8 cellular contexts compared by ENCODE assay signal in the genomic region with DNA sequence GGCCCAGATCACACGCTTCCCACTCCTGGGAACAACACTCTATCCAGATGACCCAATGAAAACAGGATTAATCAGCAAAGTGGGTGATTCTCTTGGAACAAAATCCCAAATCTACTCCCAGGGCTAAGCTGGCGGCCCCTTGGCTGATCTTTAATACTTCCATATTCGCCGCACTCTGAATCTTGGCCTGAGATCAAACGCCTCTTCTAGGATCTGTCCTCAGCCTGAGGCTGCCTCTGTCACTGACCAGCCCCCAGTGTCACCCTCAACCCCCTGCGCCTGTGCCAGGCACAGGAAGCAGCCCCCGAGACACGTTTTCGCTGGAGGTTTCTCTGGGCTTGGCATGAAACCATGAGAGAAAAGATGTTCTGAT. TPM values are rescaled to one million over a fixed set of nuclear protein-coding genes. Genes with fewer than 3 reads are reported as not detected.
DNase-seq lines count a peak whose midpoint lies in the region; ATAC-seq and TF ChIP-seq lines count a peak whose summit lies in the region.
"Had no signal": no experiment of that assay in that cellular context is flagged by ENCODE, and none has a peak within 500 bp of the region (broad histone marks: within the 10 kb centered on the region; RNA-seq: fewer than 3 reads in every experiment).

No MANE protein-coding gene starts in this region.

- POLR2A ChIA-PET in HCT116 (lab: Charles Lee), result interaction anchor here (2.5 to 3.4 kb wide), 2 partner anchors 8 to 16 kb away, joined by 17 read pairs; a partner anchor contains a TSS
- POLR2A ChIA-PET in CD4-positive, alpha-beta memory T cell (lab: Charles Lee; ENCODE audit: partially characterized antibody), result interaction anchor here (0.7 to 1.6 kb wide), 2 partner anchors 8 to 121 kb away, joined by 3 to 15 read pairs; a partner anchor contains a TSS

- peaks cover 6% of the 10 kb centered on the region for H3K4me1 Mint-ChIP-seq in progenitor cell of endocrine pancreas (ENCODE audit: low read depth)
- peaks cover 1 to 25% (median 12%) of the 10 kb centered on the region in 4 donors for H3K4me1 Mint-ChIP-seq in CD4-positive, alpha-beta memory T cell

- RAD21 ChIA-PET in HCT116 (lab: Charles Lee; ENCODE audit: low non-redundant PET in 1 of 2, low total read pairs in 2 of 2, uncharacterized antibody in 2 of 2, unreplicated experiment in 2 of 2), result interaction anchor here in 1 of 2 experiments (0.6 kb wide), 1 partner anchor 8 kb away, joined by 6 read pairs; a partner anchor contains a TSS

- H3K79me2 ChIP-seq in HCT116 (ENCODE audit: insufficient read depth, low read length), result no peaks in the 10 kb centered on the region

- TF ChIP-seq RAD21 in HCT116 (IDR thresholded peaks at IDR 0.05; ENCODE audit: low read depth), result no peak

- peaks cover 14 to 15% of the 10 kb centered on the region in 2 experiments; a peak in 3 of 4 replicates for H3K36me3 ChIP-seq in HCT116 (ENCODE audit: control insufficient read depth in 1 of 2, insufficient read depth in 2 of 2, low read length in 2 of 2)
- H3K36me3 ChIP-seq in CD4-positive, alpha-beta memory T cell (ENCODE audit: insufficient read depth, low read length), result peaks cover 21% of the 10 kb centered on the region

- H3K4me3 Mint-ChIP-seq in progenitor cell of endocrine pancreas (ENCODE audit: low read depth), result peak overlapping the region; percentile 22
- H3K4me3 Mint-ChIP-seq in CD4-positive, alpha-beta memory T cell, result peak overlapping the region in 1 of 8 donors; percentile 39

- H2AFZ ChIP-seq in HCT116 (ENCODE audit: low read depth, low read length, poor library complexity, severe bottlenecking), result no peak overlapping the region

- H3K27ac ChIP-seq in HCT116 (ENCODE audit: low read depth, low read length), result peak overlapping the region; percentile 57
- peak overlapping the region; percentile 94 for H3K27ac ChIP-seq in coronary artery
- no peak overlapping the region for H3K27ac ChIP-seq in CD4-positive, alpha-beta memory T cell (ENCODE audit: low read depth, low read length)

- H3K4me2 ChIP-seq in HCT116 (ENCODE audit: low read length), result peak overlapping the region; percentile 55

- no peaks in the 10 kb centered on the region for H3K9me3 Mint-ChIP-seq in progenitor cell of endocrine pancreas (ENCODE audit: low read depth)
- H3K9me3 Mint-ChIP-seq in CD4-positive, alpha-beta memory T cell, result no peaks in the 10 kb centered on the region

- peaks cover 5% of the 10 kb centered on the region for H3K36me3 Mint-ChIP-seq in progenitor cell of endocrine pancreas (ENCODE audit: insufficient read depth)
- peaks cover 0 to 23% of the 10 kb centered on the region in 2 donors for H3K36me3 Mint-ChIP-seq in CD4-positive, alpha-beta memory T cell

- H3K9me2 ChIP-seq in HCT116 (ENCODE audit: insufficient read depth), result no peaks in the 10 kb centered on the region

- H3K4me3 ChIP-seq in HCT116 (replicated peaks in 1 of 2; ENCODE audit: low read depth in 1 of 2, low read length in 2 of 2) (no peak overlapping the region), coronary artery (peak overlapping the region; percentile 12)
- H3K4me3 ChIP-seq in CD4-positive, alpha-beta memory T cell (ENCODE audit: low read length in 2 of 2), result no peak overlapping the region

- in situ Hi-C loops in G401 (cut with HindIII; ENCODE audit: low sequenced_read_pairs), result no loop called here

- CTCF ChIA-PET in HCT116 (lab: Charles Lee), result interaction anchor here (0.9 to 2.1 kb wide), 4 partner anchors 10 to 230 kb away, joined by 3 to 4 read pairs (median 4); no protein-coding TSS in a partner anchor
- CTCF ChIA-PET in CD4-positive, alpha-beta memory T cell (lab: Charles Lee; ENCODE audit: partially characterized antibody), result interaction anchor here (2.1 to 2.8 kb wide), 3 partner anchors 8 to 76 kb away, joined by 6 to 12 read pairs (median 10); a partner anchor contains a TSS

- H3K9ac ChIP-seq in HCT116 (ENCODE audit: low read length), result peak overlapping the region; percentile 26

- TF ChIP-seq POLR2A in HCT116 (IDR thresholded peaks at IDR 0.05; ENCODE audit: borderline replicate concordance, extremely low read depth, insufficient read depth, insufficient read length), result no peak

- H3K27me3 Mint-ChIP-seq in progenitor cell of endocrine pancreas, result no peaks in the 10 kb centered on the region
- H3K27me3 Mint-ChIP-seq in CD4-positive, alpha-beta memory T cell, result no peaks in the 10 kb centered on the region

- H4K20me1 ChIP-seq in HCT116 (ENCODE audit: insufficient read depth), result no peaks in the 10 kb centered on the region

- no peak overlapping the region for H3K27ac Mint-ChIP-seq in progenitor cell of endocrine pancreas
- H3K27ac Mint-ChIP-seq in CD4-positive, alpha-beta memory T cell, result peak overlapping the region in 3 of 7 donors; percentile 10 to 81 (median 22)

- peaks cover 22 to 52% of the 10 kb centered on the region in 2 experiments for H3K4me1 ChIP-seq in HCT116 (ENCODE audit: control insufficient read depth in 1 of 2, insufficient read depth in 2 of 2, low read length in 2 of 2)
- H3K4me1 ChIP-seq in CD4-positive, alpha-beta memory T cell (ENCODE audit: insufficient read depth, low read length), result peaks cover 10% of the 10 kb centered on the region

- no TSS peak for BruUV-seq in HCT116 (replicated peaks; lab: Mats Ljungman, UMichigan)

- intact Hi-C loops in HCT116 (cut with micrococcal nuclease), result no loop called here
- intact Hi-C loops in CD4-positive, alpha-beta memory T cell (cut with micrococcal nuclease), result no loop called here

- no peaks in the 10 kb centered on the region for H3K27me3 ChIP-seq in HCT116 (ENCODE audit: insufficient read depth, low read length)
- H3K27me3 ChIP-seq in CD4-positive, alpha-beta memory T cell (ENCODE audit: insufficient read depth, low read length), result no peaks in the 10 kb centered on the region

- H3K9me3 ChIP-seq in HCT116 (ENCODE audit: control insufficient read depth in 1 of 2, insufficient read depth in 1 of 2, low read depth in 1 of 2, low read length in 2 of 2), result no peaks in the 10 kb centered on the region
- no peaks in the 10 kb centered on the region for H3K9me3 ChIP-seq in CD4-positive, alpha-beta memory T cell (ENCODE audit: control insufficient read depth in 1 of 2, low read length in 2 of 2)

- TF ChIP-seq CTCF in HCT116 (IDR thresholded peaks at IDR 0.05 in 2 of 3, conservative IDR thresholded peaks at IDR 0.05 in 1 of 3; ENCODE audit: borderline replicate concordance in 1 of 3, insufficient read depth in 1 of 3, low read depth in 2 of 3, low read length in 2 of 3), result no peak
- no peak for TF ChIP-seq CTCF in coronary artery (IDR thresholded peaks at IDR 0.05)
- TF ChIP-seq CTCF in progenitor cell of endocrine pancreas (IDR thresholded peaks at IDR 0.05; ENCODE audit: unreplicated experiment), result no peak

- DNase-seq in HCT116 (ENCODE audit: low read depth, low spot score) (no peak), coronary artery (ENCODE audit: low spot score) (no peak), progenitor cell of endocrine pancreas (ENCODE audit: low spot score, unreplicated experiment) (no peak), GOT3 (lab: John Stamatoyannopoulos, UW) (no peak), G401 (ENCODE audit: low spot score) (no peak)
- DNase-seq in CD4-positive, alpha-beta memory T cell, result no peak
- DNase-seq: DMS79 treated with DMSO at 0.1 percent for 48 hours, NCI-H187 treated with DMSO at 0.1 percent for 48 hours had no signal

- ATAC-seq in HCT116, result no peak

TF ChIP-seq in HCT116, 20 proteins besides CTCF, POLR2A, EP300 and RAD21 (continues in another document):
- TF ChIP-seq CEBPB (IDR thresholded peaks at IDR 0.05; ENCODE audit: low read depth), result no peak
- no peak for TF ChIP-seq ELF1 (IDR thresholded peaks at IDR 0.05; ENCODE audit: borderline replicate concordance, low read depth)

RNA-seq across cellular contexts. Expression of a gene that starts 2.4 kb away (rescaled TPM):
- 56.0 TPM for total RNA-seq in HCT116 (2021; ENCODE audit: unreplicated experiment)
- polyA plus RNA-seq in HCT116 (2012), result 19.3 and 20.5 TPM in 2 replicates
- 97.9 and 114 TPM in 2 replicates for total RNA-seq in progenitor cell of endocrine pancreas
- total RNA-seq in G401 (2014; rRNA removed; shearing (Covaris generic)), result 27.0 and 27.3 TPM in 2 replicates
- not detected for total RNA-seq in CD4-positive, alpha-beta memory T cell
- not detected for polyA plus RNA-seq in CD4-positive, alpha-beta memory T cell

RNA-seq across cellular contexts. Expression of a gene that starts 8.2 kb away (rescaled TPM):
- total RNA-seq in HCT116 (2021; ENCODE audit: unreplicated experiment), result 42.9 TPM
- polyA plus RNA-seq in HCT116 (2012), result 35.7 and 41.4 TPM in 2 replicates
- 9.9 and 10.8 TPM in 2 replicates for total RNA-seq in progenitor cell of endocrine pancreas
- 35.1 and 37.8 TPM in 2 replicates for total RNA-seq in G401 (2014; rRNA removed; shearing (Covaris generic))
- total RNA-seq in CD4-positive, alpha-beta memory T cell, result 10 to 100 TPM; 16.3 to 18.9 TPM
- polyA plus RNA-seq in CD4-positive, alpha-beta memory T cell, result 10 to 100 TPM in 1 of 2 donors, 1 to 10 TPM in 1; 9.0 to 22.1 TPM

RNA-seq across cellular contexts. Expression of a gene that starts 13.7 kb away (rescaled TPM):
- total RNA-seq in HCT116 (2021; ENCODE audit: unreplicated experiment) (30.9 TPM), progenitor cell of endocrine pancreas (0.67 and 1.1 TPM in 2 replicates)
- polyA plus RNA-seq in HCT116 (2012), result 37.9 and 39.2 TPM in 2 replicates
- not detected in 2 replicates for total RNA-seq in G401 (2014; rRNA removed; shearing (Covaris generic))
- under 1 TPM; 0.93 to 1.00 TPM for total RNA-seq in CD4-positive, alpha-beta memory T cell
- polyA plus RNA-seq in CD4-positive, alpha-beta memory T cell, result not detected

RNA-seq across cellular contexts. Expression of a gene that starts 15.1 kb away (rescaled TPM):
- total RNA-seq in HCT116 (2021; ENCODE audit: unreplicated experiment) (136 TPM), progenitor cell of endocrine pancreas (75.0 and 75.2 TPM in 2 replicates)
- polyA plus RNA-seq in HCT116 (2012), result 75.6 and 76.4 TPM in 2 replicates
- 100 and 168 TPM in 2 replicates for total RNA-seq in G401 (2014; rRNA removed; shearing (Covaris generic))
- 10 to 100 TPM; 71.6 to 71.9 TPM for total RNA-seq in CD4-positive, alpha-beta memory T cell
- polyA plus RNA-seq in CD4-positive, alpha-beta memory T cell, result 10 to 100 TPM; 11.6 to 15.4 TPM

RNA-seq across cellular contexts. Expression of a gene that starts 24.6 kb away (rescaled TPM):
- total RNA-seq in HCT116 (2021; ENCODE audit: unreplicated experiment) (59.1 TPM), progenitor cell of endocrine pancreas (50.7 and 53.5 TPM in 2 replicates)
- 36.4 and 43.1 TPM in 2 replicates for polyA plus RNA-seq in HCT116 (2012)
- total RNA-seq in G401 (2014; rRNA removed; shearing (Covaris generic)), result 14.2 and 16.2 TPM in 2 replicates
- total RNA-seq in CD4-positive, alpha-beta memory T cell, result 10 to 100 TPM; 59.7 to 62.5 TPM
- 1 to 10 TPM in 1 of 2 donors, under 1 TPM in 1; 0.57 to 2.5 TPM for polyA plus RNA-seq in CD4-positive, alpha-beta memory T cell

Comparison
In these comparisons a context has a peak if more than half of its experiments do, and no peak if none do; other contexts are left out.
1. RNA of a gene that starts 2.4 kb away (total RNA-seq): 97.9 to 114 TPM in progenitor cell of endocrine pancreas, 56.0 TPM in HCT116 (single experiment) and 27.0 to 27.3 TPM in G401; not detected in CD4-positive, alpha-beta memory T cell; every median in the first group is over 10 times any median in the second.
2. RNA of a gene that starts 13.7 kb away (total RNA-seq): 30.9 TPM in HCT116 (single experiment); 0.93 to 1.00 TPM in CD4-positive, alpha-beta memory T cell, 0.67 to 1.1 TPM in progenitor cell of endocrine pancreas and not detected in G401; every median in the first group is over 10 times any median in the second.